In the genomic region with DNA sequence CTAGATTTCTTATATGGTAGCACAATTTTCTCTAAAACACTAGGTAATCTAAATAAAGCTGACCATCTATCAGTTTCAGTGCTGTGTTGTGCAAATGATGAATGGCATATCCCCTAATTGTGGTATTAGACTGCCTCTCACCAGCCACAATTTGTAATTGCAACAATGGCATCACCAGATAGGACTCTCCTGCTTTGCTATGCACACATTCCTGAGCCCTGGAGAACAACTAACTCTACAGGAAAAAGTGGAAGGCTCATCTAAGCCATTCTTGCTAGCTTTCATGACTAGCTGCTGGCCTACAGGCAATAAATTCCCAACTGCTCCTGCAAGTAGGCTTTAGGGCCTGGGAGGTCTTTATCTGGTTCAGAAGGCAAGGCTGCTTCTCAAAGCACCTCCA, we compare ENCODE assay signal across 15 cellular contexts.
DNase-seq lines count a peak whose midpoint lies in the region; ATAC-seq, FAIRE-seq and TF ChIP-seq lines count a peak whose summit lies in the region.
"Had no signal": no experiment of that assay in that cellular context is flagged by ENCODE, and none has a peak within 500 bp of the region (broad histone marks: within the 10 kb centered on the region; RNA-seq: fewer than 3 reads in every experiment).

No MANE protein-coding gene starts in this region.

- H3K9me3 ChIP-seq in HepG2 (ENCODE audit: low read length) (no peaks in the 10 kb centered on the region), right lobe of liver (no peaks in the 10 kb centered on the region), endodermal cell (ENCODE audit: control insufficient read depth, low read length) (no peaks in the 10 kb centered on the region)
- H3K9me3 ChIP-seq: gastrocnemius medialis had no signal

- intact Hi-C loops in HepG2 (cut with micrococcal nuclease; ENCODE audit: unreplicated experiment), result loop anchor here (1.0 to 5.0 kb wide), 2 partner anchors 264 to 451 kb away; no protein-coding TSS in a partner anchor
- intact Hi-C loops in right lobe of liver (cut with DNase I), result no loop called here

- FAIRE-seq in HepG2 (lab: Jason Lieb, UNC), result no peak
- no peak for FAIRE-seq in RCC 7860 (lab: Jason Lieb, UNC)

- H3K4me1 ChIP-seq in HepG2 (ENCODE audit: insufficient read depth, low read length) (no peaks in the 10 kb centered on the region), right lobe of liver (no peaks in the 10 kb centered on the region), endodermal cell (ENCODE audit: control insufficient read depth, insufficient read depth, low read length) (no peaks in the 10 kb centered on the region)
- H3K4me1 ChIP-seq: gastrocnemius medialis had no signal

- in situ Hi-C loops in HepG2 (cut with HindIII; ENCODE audit: extremely low pct_ligation_motif_present, low pct_unique_long_range_greater_than_20kb), result no loop called here
- in situ Hi-C loops in GM13976 (cut with MboI; ENCODE audit: low sequenced_read_pairs, unreplicated experiment), result no loop called here

- H3K4me3 ChIP-seq in HepG2 (replicated peaks in 1 of 3; ENCODE audit: insufficient read depth in 1 of 3, low read depth in 2 of 3, low read length in 3 of 3) (no peak overlapping the region), right lobe of liver (no peak overlapping the region), endodermal cell (ENCODE audit: low read length) (no peak overlapping the region)
- H3K4me3 ChIP-seq: gastrocnemius medialis had no signal

- H3K27me3 ChIP-seq in HepG2 (ENCODE audit: control insufficient read depth in 1 of 2, insufficient read depth in 2 of 2, low read length in 2 of 2), result no peaks in the 10 kb centered on the region
- H3K27me3 ChIP-seq in right lobe of liver, result no peaks in the 10 kb centered on the region
- H3K27me3 ChIP-seq in endodermal cell (ENCODE audit: control insufficient read depth, insufficient read depth, low read length, poor library complexity, severe bottlenecking), result no peaks in the 10 kb centered on the region
- H3K27me3 ChIP-seq: gastrocnemius medialis had no signal

- H2AFZ ChIP-seq in HepG2 (ENCODE audit: low read length), result no peak overlapping the region

- CTCF ChIA-PET in HepG2 (lab: Yijun Ruan, JAX; ENCODE audit: low intra/inter-chr PET ratio, low total read pairs), result no interaction called here

- H3K27ac ChIP-seq in HepG2 (ENCODE audit: extremely low read length, insufficient read depth, low read length) (no peak overlapping the region), right lobe of liver (no peak overlapping the region), endodermal cell (ENCODE audit: low read depth, low read length) (no peak overlapping the region)
- H3K27ac ChIP-seq: gastrocnemius medialis had no signal

- H3K4me1 Mint-ChIP-seq in endodermal cell (no peaks in the 10 kb centered on the region), type B pancreatic cell (ENCODE audit: unreplicated experiment) (no peaks in the 10 kb centered on the region)
- H3K4me1 Mint-ChIP-seq: activated T-helper 17 cell treated with anti-CD3 and anti-CD28 coated beads, Interleukin-2, amount 50 U/mL, for 72 hours had no signal

- peak; percentile 9 for DNase-seq in HepG2 (ENCODE audit: low spot score)
- DNase-seq in right lobe of liver, result no peak
- peak; percentile 8 for DNase-seq in RCC 7860 (ENCODE audit: low spot score)
- no peak for DNase-seq in endodermal cell
- no peak for DNase-seq in type B pancreatic cell (ENCODE audit: extremely low spot score, unreplicated experiment)
- no peak for DNase-seq in activated CD4-positive, CD25-positive, alpha-beta regulatory T cell treated with anti-CD3 and anti-CD28 coated beads, Interleukin-2, amount 50 U/mL, for 72 hours
- no peak for DNase-seq in GM13976 (ENCODE audit: low spot score)
- DNase-seq: activated CD4-positive, alpha-beta T cell treated with anti-CD3 and anti-CD28 coated beads, Interleukin-2, amount 50 U/mL, for 48 hours; DMS153; gastrocnemius medialis; stimulated activated CD4-positive, alpha-beta T cell treated with anti-CD3 and anti-CD28 coated beads, Interleukin-15, amount 100 ng/mL, for 24 hours; T-helper 2 cell had no signal

- H3K27me3 Mint-ChIP-seq in endodermal cell (ENCODE audit: insufficient read depth) (peaks cover 6% of the 10 kb centered on the region), type B pancreatic cell (no peaks in the 10 kb centered on the region)
- H3K27me3 Mint-ChIP-seq: activated T-helper 17 cell treated with anti-CD3 and anti-CD28 coated beads, Interleukin-2, amount 50 U/mL, for 72 hours; progenitor cell of endocrine pancreas had no signal

- TF ChIP-seq RAD21 in HepG2 (CRISPR knock-in tag; IDR thresholded peaks at IDR 0.05), result no peak

- ATAC-seq in HepG2 (peak; percentile 77), right lobe of liver (no peak), GM18873 (IDR thresholded peaks at IDR 0.05; ENCODE audit: low FRiP score, unreplicated experiment) (no peak)
- ATAC-seq: activated T-helper 17 cell treated with anti-CD3 and anti-CD28 coated beads, Interleukin-2, amount 50 U/mL, for 72 hours; gastrocnemius medialis had no signal

- H3K9ac ChIP-seq in HepG2 (ENCODE audit: insufficient read depth, low read depth, low read length) (no peak overlapping the region), endodermal cell (ENCODE audit: extremely low read depth, low read length, poor library complexity, severe bottlenecking) (no peak overlapping the region)

- H3K36me3 ChIP-seq in HepG2 (replicated peaks in 1 of 2; ENCODE audit: control insufficient read depth in 1 of 2, insufficient read depth in 2 of 2, low read length in 2 of 2), result no peaks in the 10 kb centered on the region
- H3K36me3 ChIP-seq in right lobe of liver, result no peaks in the 10 kb centered on the region
- no peaks in the 10 kb centered on the region for H3K36me3 ChIP-seq in endodermal cell (ENCODE audit: control insufficient read depth, insufficient read depth, low read length)
- H3K36me3 ChIP-seq: gastrocnemius medialis had no signal

- TF ChIP-seq CTCF in HepG2 (CRISPR knock-in tag; IDR thresholded peaks at IDR 0.05), result peak; percentile 41; the same call in 1 of the 2 replicates
- TF ChIP-seq CTCF in right lobe of liver (IDR thresholded peaks at IDR 0.05), result no peak
- peak; percentile 46 for TF ChIP-seq CTCF in endodermal cell (conservative IDR thresholded peaks at IDR 0.05)
- TF ChIP-seq CTCF in type B pancreatic cell (conservative IDR thresholded peaks at IDR 0.05), result peak; percentile 16
- TF ChIP-seq CTCF in GM13976 (IDR thresholded peaks at IDR 0.05; ENCODE audit: borderline replicate concordance, control extremely low read depth, extremely low read depth, insufficient read depth, missing control alignments), result no peak

- H3K4me2 ChIP-seq in HepG2 (ENCODE audit: low read depth, low read length), result no peak overlapping the region

- no peak overlapping the region for H3K27ac Mint-ChIP-seq in endodermal cell
- H3K27ac Mint-ChIP-seq in type B pancreatic cell, result no peak overlapping the region
- H3K27ac Mint-ChIP-seq: activated T-helper 17 cell treated with anti-CD3 and anti-CD28 coated beads, Interleukin-2, amount 50 U/mL, for 72 hours; progenitor cell of endocrine pancreas had no signal

- no peak for TF ChIP-seq EP300 in HepG2 (IDR thresholded peaks at IDR 0.05; ENCODE audit: low read depth in 2 of 2, low read length in 2 of 2)
- no peak for TF ChIP-seq EP300 in HepG2 (CRISPR knock-in tag; IDR thresholded peaks at IDR 0.05; ENCODE audit: borderline replicate concordance)

- POLR2A ChIA-PET in HepG2 (lab: Yijun Ruan, JAX), result no interaction called here

- no peaks in the 10 kb centered on the region for H3K79me2 ChIP-seq in HepG2 (ENCODE audit: insufficient read depth, low read length)

- H4K20me1 ChIP-seq in HepG2 (ENCODE audit: insufficient read depth, low read length), result no peaks in the 10 kb centered on the region

- TF ChIP-seq POLR2A in HepG2 (IDR thresholded peaks at IDR 0.05; ENCODE audit: insufficient read depth in 1 of 2, low read depth in 2 of 2, low read length in 2 of 2) (no peak), right lobe of liver (IDR thresholded peaks at IDR 0.05) (no peak)

- H3K9me3 Mint-ChIP-seq in endodermal cell (no peaks in the 10 kb centered on the region), type B pancreatic cell (peaks cover 5% of the 10 kb centered on the region)
- H3K9me3 Mint-ChIP-seq: activated T-helper 17 cell treated with anti-CD3 and anti-CD28 coated beads, Interleukin-2, amount 50 U/mL, for 72 hours had no signal

- BruUV-seq in HepG2 (replicated peaks; lab: Mats Ljungman, UMichigan), result no TSS peak

- H3K36me3 Mint-ChIP-seq in endodermal cell (ENCODE audit: low read depth), result no peaks in the 10 kb centered on the region
- H3K36me3 Mint-ChIP-seq in type B pancreatic cell, result peaks cover 3% of the 10 kb centered on the region

- no peak overlapping the region for H3K4me3 Mint-ChIP-seq in endodermal cell
- no peak overlapping the region for H3K4me3 Mint-ChIP-seq in type B pancreatic cell
- H3K4me3 Mint-ChIP-seq: activated T-helper 17 cell treated with anti-CD3 and anti-CD28 coated beads, Interleukin-2, amount 50 U/mL, for 72 hours had no signal

TF ChIP-seq in HepG2, 621 proteins besides CTCF, POLR2A, EP300 and RAD21:
- TF ChIP-seq ZNF777 (CRISPR knock-in tag; IDR thresholded peaks at IDR 0.05) (no peak), STAG1 (CRISPR knock-in tag; IDR thresholded peaks at IDR 0.05) (peak; percentile 59)
TF ChIP-seq in HepG2: peak in this region for 1.

Comparison
In these comparisons a context has a peak if more than half of its experiments do, and no peak if none do; other contexts are left out.
1. DNase-seq: peak in HepG2 (single experiment) and RCC 7860 (single experiment); none in right lobe of liver (0 of 3), endodermal cell (single experiment), type B pancreatic cell (single experiment), activated CD4-positive, CD25-positive, alpha-beta regulatory T cell treated with anti-CD3 and anti-CD28 coated beads, Interleukin-2, amount 50 U/mL, for 72 hours (single experiment) and GM13976 (single experiment).
2. CTCF ChIP-seq: peak in HepG2 (single experiment), endodermal cell (single experiment) and type B pancreatic cell (single experiment); none in right lobe of liver (0 of 4) and GM13976 (single experiment).